1 cellular context compared by ENCODE assay signal in genomic region chr7:5786426-5786825, GRCh38.
A peak's percentile ranks its signal among the peaks of the same experiment; 100 is the strongest.
TF ChIP-seq lines count a peak whose summit lies in the region.
"Not testable (repeated sequence)": the region's sequence is repeated elsewhere in the genome, so short reads cannot be mapped to it uniquely, and the experiment has no call there.

No MANE protein-coding gene starts in this region.

TF ChIP-seq in K562, 482 proteins besides CTCF, POLR2A, EP300 and RAD21 (continued from another document):
- TF ChIP-seq, protein P1, sequence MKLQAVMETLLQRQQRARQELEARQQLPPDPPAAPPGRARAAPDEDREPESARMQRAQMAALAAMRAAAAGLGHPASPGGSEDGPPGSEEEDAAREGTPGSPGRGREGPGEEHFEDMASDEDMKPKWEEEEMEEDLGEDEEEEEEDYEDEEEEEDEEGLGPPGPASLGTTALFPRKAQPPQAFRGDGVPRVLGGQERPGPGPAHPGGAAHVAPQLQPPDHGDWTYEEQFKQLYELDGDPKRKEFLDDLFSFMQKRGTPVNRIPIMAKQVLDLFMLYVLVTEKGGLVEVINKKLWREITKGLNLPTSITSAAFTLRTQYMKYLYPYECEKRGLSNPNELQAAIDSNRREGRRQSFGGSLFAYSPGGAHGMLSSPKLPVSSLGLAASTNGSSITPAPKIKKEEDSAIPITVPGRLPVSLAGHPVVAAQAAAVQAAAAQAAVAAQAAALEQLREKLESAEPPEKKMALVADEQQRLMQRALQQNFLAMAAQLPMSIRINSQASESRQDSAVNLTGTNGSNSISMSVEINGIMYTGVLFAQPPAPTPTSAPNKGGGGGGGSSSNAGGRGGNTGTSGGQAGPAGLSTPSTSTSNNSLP (IDR thresholded peaks at IDR 0.05; ENCODE audit: borderline replicate concordance, low read depth, low read length): peak; percentile 58; the same call in 1 of the 2 replicates
- TF ChIP-seq NFE2 (IDR thresholded peaks at IDR 0.05; ENCODE audit: low read depth) (peak; percentile 37; the same call in 1 of the 2 replicates), TRIM24 (IDR thresholded peaks at IDR 0.05) (peak in 1 of 2 experiments; percentile 42; a peak in 1 of 4 replicates), KDM1A (IDR thresholded peaks at IDR 0.05) (peak in 1 of 2 experiments; percentile 28; a peak in 1 of 4 replicates), MEIS2 (IDR thresholded peaks at IDR 0.05; ENCODE audit: partially characterized antibody) (peak; percentile 41), SMARCE1 (IDR thresholded peaks at IDR 0.05) (peak; percentile 88), CEBPG (CRISPR knock-in tag; IDR thresholded peaks at IDR 0.05) (peak; percentile 49; the same call in 1 of the 2 replicates), MGA (IDR thresholded peaks at IDR 0.05) (peak; percentile 63; the same call in 1 of the 2 replicates), SMARCA4 (IDR thresholded peaks at IDR 0.05) (peak; percentile 86), RCOR1 (IDR thresholded peaks at IDR 0.05; ENCODE audit: borderline replicate concordance in 1 of 2, low read depth in 2 of 2, low read length in 2 of 2) (peak in 1 of 2 experiments; percentile 65; a peak in 1 of 4 replicates), FOXP1 (CRISPR knock-in tag; IDR thresholded peaks at IDR 0.05) (0 out of 2 replicates have a peak, but pooled peaks have one; percentile 16), CXXC5 (CRISPR knock-in tag; IDR thresholded peaks at IDR 0.05) (peak; percentile 52), CBFA2T3 (IDR thresholded peaks at IDR 0.05) (peak; percentile 45), HDAC1 (IDR thresholded peaks at IDR 0.05) (0 out of 4 replicates have a peak, but pooled peaks of 1 of the 2 experiments have one; percentile 34), FOS (IDR thresholded peaks at IDR 0.05; ENCODE audit: extremely low read depth, insufficient read length) (peak; percentile 21), CBFA2T2 (conservative IDR thresholded peaks at IDR 0.05) (peak; percentile 37; the same call in 1 of the 2 replicates), JUN (IDR thresholded peaks at IDR 0.05; ENCODE audit: borderline replicate concordance, low read depth, low read length) (peak; percentile 80), JUN (CRISPR knock-in tag; IDR thresholded peaks at IDR 0.05; ENCODE audit: borderline replicate concordance) (peak; percentile 27; the same call in 1 of the 2 replicates), DPF2 (IDR thresholded peaks at IDR 0.05) (peak; percentile 86)
- not testable (repeated sequence) for TF ChIP-seq CEBPG (tag; conservative IDR thresholded peaks at IDR 0.05 in 1 of 2, IDR thresholded peaks at IDR 0.05 in 1 of 2)
